In genomic region chr1:106113851-106114250, GRCh38 we compare ENCODE assay signal across 24 cellular contexts.
"Had no signal": no experiment of that assay in that cellular context is flagged by ENCODE, and none has a peak within 500 bp of the region (broad histone marks: within the 10 kb centered on the region; RNA-seq: fewer than 3 reads in every experiment).

No MANE protein-coding gene starts in this region.

- H3K36me3 ChIP-seq: colonic mucosa, esophagus muscularis mucosa, esophagus squamous epithelium, gastrocnemius medialis, gastroesophageal sphincter, heart left ventricle, heart right ventricle had no signal

- DNase-seq: colonic mucosa; cortex of kidney; dermis blood vessel endothelial cell; dorsolateral prefrontal cortex; effector CD4-positive, alpha-beta T cell; effector CD8-positive, alpha-beta T cell; effector memory CD4-positive, alpha-beta T cell; effector memory CD8-positive, alpha-beta T cell; endodermal cell; erythroblast; esophagus squamous epithelium; foreskin fibroblast; foreskin keratinocyte; foreskin melanocyte; gastrocnemius medialis; head of caudate nucleus; heart left ventricle; heart right ventricle had no signal

- H3K9me3 Mint-ChIP-seq: dendritic cell treated with granulocyte-macrophage colony-stimulating factor and Interleukin-4, amounts not matched to agents 40 ng/mL and 50 ng/mL, for 4 days had no signal

- H3K27ac Mint-ChIP-seq: dendritic cell treated with granulocyte-macrophage colony-stimulating factor and Interleukin-4, amounts not matched to agents 40 ng/mL and 50 ng/mL, for 4 days; effector memory CD8-positive, alpha-beta T cell; endodermal cell had no signal

- ATAC-seq: effector memory CD8-positive, alpha-beta T cell; esophagus mucosa; foreskin keratinocyte; gastrocnemius medialis; gastroesophageal sphincter; heart left ventricle; heart right ventricle had no signal

- H3K9me3 ChIP-seq: colonic mucosa, esophagus muscularis mucosa, gastrocnemius medialis, gastroesophageal sphincter had no signal

- H3K27me3 Mint-ChIP-seq: dendritic cell treated with granulocyte-macrophage colony-stimulating factor and Interleukin-4, amounts not matched to agents 40 ng/mL and 50 ng/mL, for 4 days; effector memory CD8-positive, alpha-beta T cell had no signal

- H3K4me1 ChIP-seq: colonic mucosa, esophagus muscularis mucosa, esophagus squamous epithelium, foreskin keratinocyte, gastrocnemius medialis, gastroesophageal sphincter, heart left ventricle, heart right ventricle had no signal

- H3K27ac ChIP-seq: colonic mucosa, coronary artery, dorsolateral prefrontal cortex, epithelial cell of prostate, esophagus muscularis mucosa, esophagus squamous epithelium, foreskin keratinocyte, gastrocnemius medialis, gastroesophageal sphincter, heart left ventricle, heart right ventricle had no signal

- H3K4me1 Mint-ChIP-seq: endodermal cell had no signal

- H3K27me3 ChIP-seq: colonic mucosa, dorsolateral prefrontal cortex, esophagus muscularis mucosa, esophagus squamous epithelium, foreskin keratinocyte, gastrocnemius medialis, gastroesophageal sphincter, heart left ventricle, heart right ventricle had no signal

- H3K4me3 ChIP-seq: colonic mucosa, coronary artery, dorsolateral prefrontal cortex, esophagus muscularis mucosa, esophagus squamous epithelium, gastrocnemius medialis, gastroesophageal sphincter, heart left ventricle, heart right ventricle had no signal

- H3K4me3 Mint-ChIP-seq: dendritic cell treated with granulocyte-macrophage colony-stimulating factor and Interleukin-4, amounts not matched to agents 40 ng/mL and 50 ng/mL, for 4 days; effector memory CD8-positive, alpha-beta T cell; endodermal cell had no signal
